21 cellular contexts compared by ENCODE assay signal in the genomic region with DNA sequence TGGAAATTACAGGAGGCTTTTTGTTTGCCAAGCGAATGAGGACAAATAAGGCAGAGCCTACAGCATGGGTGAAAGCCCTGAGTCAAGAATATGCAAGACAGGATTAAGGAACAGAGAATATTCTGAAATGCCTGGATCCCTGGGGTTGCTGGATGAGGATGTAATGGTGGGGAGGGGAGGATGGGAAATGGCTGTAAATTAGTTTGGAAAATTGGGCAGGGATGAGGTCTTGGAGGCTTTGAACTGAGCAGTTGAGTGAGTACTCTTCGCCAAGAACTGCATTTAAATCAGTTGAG.
DNase-seq lines count a peak whose midpoint lies in the region; ATAC-seq, FAIRE-seq and TF ChIP-seq lines count a peak whose summit lies in the region.
"Had no signal": no experiment of that assay in that cellular context is flagged by ENCODE, and none has a peak within 500 bp of the region (broad histone marks: within the 10 kb centered on the region; RNA-seq: fewer than 3 reads in every experiment).

No MANE protein-coding gene starts in this region.

- peak overlapping the region; percentile 48 to 49; a peak in 3 of 4 replicates for H3K4me2 ChIP-seq in H1 (ENCODE audit: insufficient read depth in 1 of 2, low read depth in 2 of 2, low read length in 2 of 2)
- H3K4me2 ChIP-seq: BLaER1 had no signal

- POLR2A ChIA-PET in H1 (lab: Charles Lee; ENCODE audit: partially characterized antibody): interaction anchor here (0.7 kb wide), 1 partner anchor 20 kb away, joined by 3 read pairs; no protein-coding TSS in a partner anchor

- 78% methylated on average over 2 of the region's 2 CpGs for WGBS in right cardiac atrium
- 50% methylated on average over 2 of the region's 2 CpGs; no CpG with 5 or more reads in 1 of the 2 experiments for WGBS in H1 (ENCODE audit: extremely low coverage in 1 of 2, insufficient coverage in 1 of 2, insufficient read length in 1 of 2, insufficient replicate concordance in 2 of 2, low coverage in 1 of 2, low lambda C conversion rate in 2 of 2, missing lambda C conversion rate in 1 of 2), 2 experiments
- WGBS in prostate gland: 85% methylated on average over 2 of the region's 2 CpGs

- H4K5ac ChIP-seq in H1 (ENCODE audit: insufficient read length, low read depth, low read length): no peak overlapping the region

- H3K9me3 Mint-ChIP-seq in nephron progenitor cell: no peaks in the 10 kb centered on the region
- H3K9me3 Mint-ChIP-seq: HFFc6 had no signal

- H3K4me1 ChIP-seq in left ventricle myocardium inferior (peaks cover 27% of the 10 kb centered on the region), right cardiac atrium (ENCODE audit: control insufficient read depth, insufficient read depth, low read length) (peaks cover 5% of the 10 kb centered on the region), H1 (replicated peaks in 1 of 4; ENCODE audit: control insufficient read depth in 3 of 4, insufficient read depth in 4 of 4, low read length in 3 of 4) (peaks cover 4 to 20% (median 11%) of the 10 kb centered on the region in 4 experiments; a peak in 6 of 7 replicates), prostate gland (replicated peaks) (peaks cover 25% of the 10 kb centered on the region)
- H3K4me1 ChIP-seq: BLaER1, Peyer's patch had no signal

- no peak overlapping the region for H3K27ac Mint-ChIP-seq in nephron progenitor cell
- H3K27ac Mint-ChIP-seq: CD8-positive, alpha-beta memory T cell; HFFc6 had no signal

- no peak for DNase-seq in left ventricle myocardium inferior
- no peak for DNase-seq in right cardiac atrium
- DNase-seq in H1 (ENCODE audit: low read depth in 1 of 2, low spot score in 2 of 2): no peak
- DNase-seq in prostate gland (ENCODE audit: low spot score): no peak
- DNase-seq in activated naive CD4-positive, alpha-beta T cell treated with anti-CD3 and anti-CD28 coated beads, Interleukin-2, amount 50 U/mL, for 16 hours: no peak
- DNase-seq in nephron progenitor cell: no peak
- DNase-seq in SIG-M5 treated with dmso at 0.1 percent for 504 hours (lab: John Stamatoyannopoulos, UW; ENCODE audit: unreplicated experiment): no peak
- DNase-seq in NCI-H2196 treated with DMSO at 0.1 percent for 48 hours (lab: John Stamatoyannopoulos, UW; ENCODE audit: unreplicated experiment): no peak
- DNase-seq: CD8-positive, alpha-beta memory T cell; DMS79; HFFc6; Kasumi-1; NCI-H1105; NCI-H1694; NCI-H2227 treated with DMSO at 0.1 percent for 48 hours; NCI-H524; Right ventricle myocardium superior had no signal

- no peak overlapping the region for H3K4me3 Mint-ChIP-seq in nephron progenitor cell
- H3K4me3 Mint-ChIP-seq: CD8-positive, alpha-beta memory T cell; HFFc6 had no signal

- H4K91ac ChIP-seq in H1 (replicated peaks; ENCODE audit: insufficient read length, low read length): no peak overlapping the region

- peak overlapping the region; percentile 35; the same call in 1 of the 2 replicates for H2BK5ac ChIP-seq in H1 (ENCODE audit: low read depth, low read length)

- H3K9me3 ChIP-seq in left ventricle myocardium inferior (replicated peaks) (no peaks in the 10 kb centered on the region), right cardiac atrium (ENCODE audit: control insufficient read depth, low read length) (no peaks in the 10 kb centered on the region), H1 (ENCODE audit: insufficient read depth in 2 of 2, low read depth in 1 of 2, low read length in 1 of 2) (no peaks in the 10 kb centered on the region), prostate gland (no peaks in the 10 kb centered on the region)
- H3K9me3 ChIP-seq: BLaER1, Peyer's patch had no signal

- H3K36me3 ChIP-seq in left ventricle myocardium inferior (no peaks in the 10 kb centered on the region), H1 (ENCODE audit: control insufficient read depth in 2 of 4, insufficient read depth in 4 of 4, low read length in 3 of 4) (no peaks in the 10 kb centered on the region), prostate gland (no peaks in the 10 kb centered on the region)
- H3K36me3 ChIP-seq: BLaER1, Peyer's patch had no signal

- CTCF ChIA-PET in H1 (lab: Charles Lee; ENCODE audit: partially characterized antibody): interaction anchor here (0.8 to 1.0 kb wide), 3 partner anchors 36 to 168 kb away, joined by 3 to 6 read pairs (median 3); no protein-coding TSS in a partner anchor

- H3K23ac ChIP-seq in H1 (ENCODE audit: insufficient read length): no peak overlapping the region

- no peaks in the 10 kb centered on the region for H3K23me2 ChIP-seq in H1 (ENCODE audit: low read depth, low read length)

- no peak overlapping the region for H2BK20ac ChIP-seq in H1 (ENCODE audit: low read length)

- TF ChIP-seq CTCF in left ventricle myocardium inferior (IDR thresholded peaks at IDR 0.05; ENCODE audit: borderline replicate concordance) (no peak), H1 (IDR thresholded peaks at IDR 0.05; ENCODE audit: control extremely low read depth in 1 of 3, insufficient read depth in 1 of 3, low read depth in 1 of 3, low read length in 3 of 3) (no peak), prostate gland (IDR thresholded peaks at IDR 0.05) (no peak), nephron progenitor cell (IDR thresholded peaks at IDR 0.05) (no peak)

- no peak overlapping the region for H2BK120ac ChIP-seq in H1 (replicated peaks; ENCODE audit: low read depth, low read length)

- no peak overlapping the region for H3K9ac ChIP-seq in H1 (replicated peaks in 1 of 4; ENCODE audit: extremely low read depth in 1 of 4, low read depth in 3 of 4, low read length in 3 of 4)
- H3K9ac ChIP-seq: BLaER1, GM23248 had no signal

- H2BK12ac ChIP-seq in H1 (ENCODE audit: low read depth, low read length): no peak overlapping the region

- no peak overlapping the region for H3K4ac ChIP-seq in H1 (replicated peaks; ENCODE audit: insufficient read length, low read depth, low read length)

- no peak overlapping the region for H2BK15ac ChIP-seq in H1 (ENCODE audit: low read length)

- H2AK5ac ChIP-seq in H1 (ENCODE audit: low read depth, low read length): no peak overlapping the region

- no peaks in the 10 kb centered on the region for H3K27me3 Mint-ChIP-seq in nephron progenitor cell (ENCODE audit: low read depth, poor library complexity)

- no peaks in the 10 kb centered on the region for H3K79me1 ChIP-seq in H1 (ENCODE audit: low read depth, low read length)

- no peak overlapping the region for H2AFZ ChIP-seq in H1 (ENCODE audit: low read length)
- H2AFZ ChIP-seq: GM23248 had no signal

- H3K79me2 ChIP-seq in H1 (ENCODE audit: control insufficient read depth in 1 of 2, insufficient read depth in 2 of 2, low read length in 2 of 2): no peaks in the 10 kb centered on the region

- no peak overlapping the region for H3K14ac ChIP-seq in H1 (ENCODE audit: insufficient read length)

- no peak overlapping the region for H4K8ac ChIP-seq in H1 (ENCODE audit: extremely low read depth, insufficient read depth, low read length)

- no peaks in the 10 kb centered on the region for H3K27me3 ChIP-seq in left ventricle myocardium inferior (ENCODE audit: low read depth)
- no peaks in the 10 kb centered on the region for H3K27me3 ChIP-seq in right cardiac atrium (ENCODE audit: control insufficient read depth, insufficient read depth)
- H3K27me3 ChIP-seq in H1 (replicated peaks in 1 of 4; ENCODE audit: control insufficient read depth in 3 of 4, extremely low read depth in 1 of 4, insufficient read depth in 3 of 4, low read length in 3 of 4): no peaks in the 10 kb centered on the region
- H3K27me3 ChIP-seq in prostate gland (replicated peaks; ENCODE audit: insufficient read depth): no peaks in the 10 kb centered on the region
- H3K27me3 ChIP-seq: BLaER1, Peyer's patch had no signal

- no peak overlapping the region for H3K4me3 ChIP-seq in left ventricle myocardium inferior
- H3K4me3 ChIP-seq in right cardiac atrium (ENCODE audit: low read length): no peak overlapping the region
- peak overlapping the region in 1 of 4 experiments; percentile 15; a peak in 1 of 8 replicates for H3K4me3 ChIP-seq in H1 (ENCODE audit: extremely low read depth in 1 of 4, insufficient read depth in 2 of 4, low read depth in 3 of 4, low read length in 4 of 4)
- H3K4me3 ChIP-seq in prostate gland: no peak overlapping the region
- H3K4me3 ChIP-seq: BLaER1, GM23248, Peyer's patch had no signal

- peak overlapping the region; percentile 29 for H3K27ac ChIP-seq in left ventricle myocardium inferior (replicated peaks)
- H3K27ac ChIP-seq in right cardiac atrium (ENCODE audit: low read length): no peak overlapping the region
- peak overlapping the region; percentile 26 for H3K27ac ChIP-seq in H1 (ENCODE audit: low read depth, low read length)
- peak overlapping the region; percentile 23 to 76 for H3K27ac ChIP-seq in prostate gland
- H3K27ac ChIP-seq: BLaER1, GM23248 had no signal

- H3K56ac ChIP-seq in H1 (replicated peaks; ENCODE audit: insufficient read length, low read depth, low read length): no peak overlapping the region

- TF ChIP-seq RAD21 in H1 (IDR thresholded peaks at IDR 0.05 in 1 of 2, conservative IDR thresholded peaks at IDR 0.05 in 1 of 2; ENCODE audit: low read depth in 2 of 2, low read length in 2 of 2): no peak

- no peaks in the 10 kb centered on the region for H4K20me1 ChIP-seq in H1 (replicated peaks in 1 of 2; ENCODE audit: control insufficient read depth in 1 of 2, insufficient read depth in 2 of 2, low read length in 2 of 2)
- H4K20me1 ChIP-seq: BLaER1 had no signal

- intact Hi-C loops in left ventricle myocardium inferior (cut with micrococcal nuclease) (no loop called here), right cardiac atrium (cut with DNase I) (no loop called here), prostate gland (cut with DNase I) (no loop called here)

- TF ChIP-seq POLR2A in H1 (IDR thresholded peaks at IDR 0.05; ENCODE audit: control extremely low read depth in 1 of 2, low read depth in 2 of 2, low read length in 2 of 2): no peak
- TF ChIP-seq POLR2A in prostate gland (IDR thresholded peaks at IDR 0.05): no peak

- FAIRE-seq in H1 (lab: Jason Lieb, UNC): no peak
- FAIRE-seq: D721Med had no signal

- H3K4me1 Mint-ChIP-seq in nephron progenitor cell: peaks cover 25% of the 10 kb centered on the region
- H3K4me1 Mint-ChIP-seq: CD8-positive, alpha-beta memory T cell had no signal

- H3K18ac ChIP-seq in H1 (ENCODE audit: extremely low read depth, low read length): no peak overlapping the region

- no peaks in the 10 kb centered on the region for H3K36me3 Mint-ChIP-seq in nephron progenitor cell (ENCODE audit: low read depth)
- H3K36me3 Mint-ChIP-seq: CD8-positive, alpha-beta memory T cell had no signal

- ATAC-seq in right cardiac atrium: no peak

- no peak for TF ChIP-seq EP300 in H1 (IDR thresholded peaks at IDR 0.05; ENCODE audit: borderline replicate concordance in 1 of 2, low read depth in 2 of 2, low read length in 2 of 2)
